In genomic region chr2:9138507-9139085, GRCh38 we compare ENCODE assay signal across 12 cellular contexts.
DNase-seq lines count a peak whose midpoint lies in the region; ATAC-seq and TF ChIP-seq lines count a peak whose summit lies in the region.
"Had no signal": no experiment of that assay in that cellular context is flagged by ENCODE, and none has a peak within 500 bp of the region (broad histone marks: within the 10 kb centered on the region; RNA-seq: fewer than 3 reads in every experiment).

No MANE protein-coding gene starts in this region.

- no peak overlapping the region for H3K27ac Mint-ChIP-seq in natural killer cell
- H3K27ac Mint-ChIP-seq: IgD-negative memory B cell had no signal

- TF ChIP-seq CTCF in AG10803 (conservative IDR thresholded peaks at IDR 0.05; ENCODE audit: low read length), result peak; percentile 24
- peak; percentile 58 for TF ChIP-seq CTCF in GM12873 (IDR thresholded peaks at IDR 0.05; ENCODE audit: insufficient read depth, low read depth, low read length, missing control alignments)
- TF ChIP-seq CTCF in astrocyte of the cerebellum (IDR thresholded peaks at IDR 0.05; ENCODE audit: low read depth, low read length, missing control alignments), result peak; percentile 36
- TF ChIP-seq CTCF in natural killer cell (IDR thresholded peaks at IDR 0.05), result no peak

- peaks cover 0 to 5% of the 10 kb centered on the region in 2 donors for H3K4me1 Mint-ChIP-seq in natural killer cell

- in situ Hi-C loops in astrocyte of the cerebellum (cut with HindIII; ENCODE audit: low sequenced_read_pairs), result no loop called here

- DNase-seq in AG10803 (ENCODE audit: low read depth) (no peak), astrocyte of the cerebellum (ENCODE audit: low read depth) (no peak), left colon (peak; percentile 28 to 29), NCI-H1694 (lab: John Stamatoyannopoulos, UW) (no peak), NOMO-1 treated with DMSO at 0.1 percent for 48 hours (lab: John Stamatoyannopoulos, UW; ENCODE audit: unreplicated experiment) (no peak), natural killer cell (no peak)
- DNase-seq in activated naive CD4-positive, alpha-beta T cell treated with Interleukin-2 at 50 U/mL for 16 hours, result no peak
- DNase-seq: DND-41, NCI-H446 treated with DMSO at 0.1 percent for 48 hours had no signal

- H3K4me3 ChIP-seq in AG10803 (ENCODE audit: low read length), result no peak overlapping the region
- no peak overlapping the region for H3K4me3 ChIP-seq in astrocyte of the cerebellum (ENCODE audit: low read depth, low read length)
- H3K4me3 ChIP-seq: tibial nerve had no signal

- peaks cover 2 to 13% of the 10 kb centered on the region in 2 donors for H3K27me3 Mint-ChIP-seq in natural killer cell (ENCODE audit: low read depth in 2 of 2)

- ATAC-seq in left colon, result no peak
- no peak for ATAC-seq in natural killer cell

- intact Hi-C loops in left colon (cut with DNase I, micrococcal nuclease), result loop anchor here in 1 of 2 donors (5.0 kb wide), 1 partner anchor 266 kb away; no protein-coding TSS in a partner anchor
- intact Hi-C loops in natural killer cell (cut with micrococcal nuclease), result no loop called here

- no peaks in the 10 kb centered on the region for H3K9me3 Mint-ChIP-seq in natural killer cell

- no peak overlapping the region for H3K4me3 Mint-ChIP-seq in natural killer cell

- no peaks in the 10 kb centered on the region for H3K36me3 Mint-ChIP-seq in natural killer cell

Comparison
In these comparisons a context has a peak if more than half of its experiments do, and no peak if none do; other contexts are left out.
1. DNase-seq: peak in left colon (2 of 2); none in AG10803 (single experiment), astrocyte of the cerebellum (single experiment), activated naive CD4-positive, alpha-beta T cell treated with Interleukin-2 at 50 U/mL for 16 hours (single experiment), NCI-H1694 (single experiment), NOMO-1 treated with DMSO at 0.1 percent for 48 hours (single experiment) and natural killer cell (single experiment).